ENCODE assay signal across 1 cellular context in the genomic region with DNA sequence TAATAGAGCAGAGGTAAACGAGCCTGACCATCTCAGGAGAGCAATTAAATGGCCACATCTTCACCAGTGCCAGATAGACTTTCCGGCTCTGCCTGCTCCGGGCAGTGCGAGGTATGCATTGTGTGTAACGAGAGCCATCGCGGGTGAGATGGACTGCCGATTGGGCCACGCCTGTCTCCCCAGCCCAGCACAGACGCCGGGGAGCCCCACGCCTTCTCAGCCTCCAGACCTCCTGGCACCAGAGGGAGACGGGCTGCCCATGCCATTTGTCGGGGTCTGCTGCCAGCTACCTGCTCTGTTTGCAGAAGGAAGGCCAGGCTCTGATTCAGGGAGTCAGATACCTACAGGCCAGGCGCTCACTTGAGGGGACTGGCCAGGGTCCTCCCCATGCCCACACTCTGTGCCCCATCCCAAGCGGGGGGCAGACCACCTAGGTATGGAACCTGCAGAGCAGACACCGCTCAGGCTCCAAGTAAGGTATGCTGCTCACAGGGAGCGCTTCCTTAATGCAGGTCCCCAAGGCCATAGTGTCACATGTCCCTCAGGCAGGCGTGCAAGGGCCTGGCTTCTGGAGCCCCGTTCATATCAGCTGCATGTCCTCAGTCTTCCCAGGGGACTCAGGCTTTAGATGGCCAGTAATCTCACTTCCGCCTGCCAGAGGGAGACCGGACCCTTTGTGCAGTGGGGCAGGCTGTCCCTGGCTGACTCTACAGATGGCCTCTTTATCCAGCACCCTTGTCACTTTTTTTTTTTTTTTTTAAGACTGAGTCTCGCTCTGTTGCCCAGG.
TF ChIP-seq lines count a peak whose summit lies in the region.

No MANE protein-coding gene starts in this region.

TF ChIP-seq in WTC11, 78 proteins besides CTCF, POLR2A, EP300 and RAD21 (continued from another document):
- TF ChIP-seq ATF2 (CRISPR knock-in tag; IDR thresholded peaks at IDR 0.05; ENCODE audit: borderline replicate concordance, low read depth), result no peak
- no peak for TF ChIP-seq CREB1 (CRISPR knock-in tag; IDR thresholded peaks at IDR 0.05)
- TF ChIP-seq, protein P1, sequence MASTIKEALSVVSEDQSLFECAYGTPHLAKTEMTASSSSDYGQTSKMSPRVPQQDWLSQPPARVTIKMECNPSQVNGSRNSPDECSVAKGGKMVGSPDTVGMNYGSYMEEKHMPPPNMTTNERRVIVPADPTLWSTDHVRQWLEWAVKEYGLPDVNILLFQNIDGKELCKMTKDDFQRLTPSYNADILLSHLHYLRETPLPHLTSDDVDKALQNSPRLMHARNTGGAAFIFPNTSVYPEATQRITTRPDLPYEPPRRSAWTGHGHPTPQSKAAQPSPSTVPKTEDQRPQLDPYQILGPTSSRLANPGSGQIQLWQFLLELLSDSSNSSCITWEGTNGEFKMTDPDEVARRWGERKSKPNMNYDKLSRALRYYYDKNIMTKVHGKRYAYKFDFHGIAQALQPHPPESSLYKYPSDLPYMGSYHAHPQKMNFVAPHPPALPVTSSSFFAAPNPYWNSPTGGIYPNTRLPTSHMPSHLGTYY (CRISPR knock-in tag; IDR thresholded peaks at IDR 0.05), result no peak
- TF ChIP-seq ATF3 (CRISPR knock-in tag; conservative IDR thresholded peaks at IDR 0.05), result no peak
- TF ChIP-seq IRF2 (CRISPR knock-in tag; IDR thresholded peaks at IDR 0.05; ENCODE audit: borderline replicate concordance, low read depth), result no peak
- TF ChIP-seq ATF1 (CRISPR knock-in tag; IDR thresholded peaks at IDR 0.05), result no peak
